Comparison of ENCODE assay signal across 1 cellular context in the genomic region with DNA sequence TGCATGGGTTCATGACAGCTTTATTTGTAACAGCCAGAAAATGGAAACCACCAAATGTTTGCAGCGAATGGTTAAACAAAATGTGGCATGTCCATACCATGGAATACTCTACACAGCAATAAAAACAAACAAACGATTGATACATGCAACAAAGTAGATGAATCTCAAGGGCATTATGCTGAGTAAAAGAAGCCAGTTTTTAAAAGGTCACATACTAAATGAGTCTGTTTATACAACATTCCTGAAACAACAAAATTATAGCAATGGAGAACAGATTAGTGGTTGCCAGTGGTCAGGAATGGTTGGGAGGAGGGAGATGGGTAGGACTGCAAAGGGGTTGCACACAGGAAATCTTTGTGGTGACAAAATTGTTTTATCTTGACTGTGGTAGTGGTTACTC.
TF ChIP-seq lines count a peak whose summit lies in the region.

No MANE protein-coding gene starts in this region.

TF ChIP-seq in IMR-90, 13 proteins besides CTCF, POLR2A, EP300 and RAD21 (continued from another document):
- TF ChIP-seq, protein P1, sequence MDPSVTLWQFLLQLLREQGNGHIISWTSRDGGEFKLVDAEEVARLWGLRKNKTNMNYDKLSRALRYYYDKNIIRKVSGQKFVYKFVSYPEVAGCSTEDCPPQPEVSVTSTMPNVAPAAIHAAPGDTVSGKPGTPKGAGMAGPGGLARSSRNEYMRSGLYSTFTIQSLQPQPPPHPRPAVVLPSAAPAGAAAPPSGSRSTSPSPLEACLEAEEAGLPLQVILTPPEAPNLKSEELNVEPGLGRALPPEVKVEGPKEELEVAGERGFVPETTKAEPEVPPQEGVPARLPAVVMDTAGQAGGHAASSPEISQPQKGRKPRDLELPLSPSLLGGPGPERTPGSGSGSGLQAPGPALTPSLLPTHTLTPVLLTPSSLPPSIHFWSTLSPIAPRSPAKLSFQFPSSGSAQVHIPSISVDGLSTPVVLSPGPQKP (IDR thresholded peaks at IDR 0.05; ENCODE audit: borderline replicate concordance, low read depth, low read length) = no peak
- no peak for TF ChIP-seq CHD1 (IDR thresholded peaks at IDR 0.05; ENCODE audit: low read depth, low read length)
- TF ChIP-seq, protein P2, sequence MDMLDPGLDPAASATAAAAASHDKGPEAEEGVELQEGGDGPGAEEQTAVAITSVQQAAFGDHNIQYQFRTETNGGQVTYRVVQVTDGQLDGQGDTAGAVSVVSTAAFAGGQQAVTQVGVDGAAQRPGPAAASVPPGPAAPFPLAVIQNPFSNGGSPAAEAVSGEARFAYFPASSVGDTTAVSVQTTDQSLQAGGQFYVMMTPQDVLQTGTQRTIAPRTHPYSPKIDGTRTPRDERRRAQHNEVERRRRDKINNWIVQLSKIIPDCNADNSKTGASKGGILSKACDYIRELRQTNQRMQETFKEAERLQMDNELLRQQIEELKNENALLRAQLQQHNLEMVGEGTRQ (IDR thresholded peaks at IDR 0.05; ENCODE audit: low read depth, low read length) = no peak
- TF ChIP-seq NFE2L2 (IDR thresholded peaks at IDR 0.05; ENCODE audit: low read depth, low read length) = no peak
- no peak for TF ChIP-seq FOS (IDR thresholded peaks at IDR 0.05; ENCODE audit: low read depth, low read length)
- no peak for TF ChIP-seq RCOR1 (IDR thresholded peaks at IDR 0.05; ENCODE audit: insufficient replicate concordance, low read length)
